ENCODE assay signal across 15 cellular contexts in the genomic region with DNA sequence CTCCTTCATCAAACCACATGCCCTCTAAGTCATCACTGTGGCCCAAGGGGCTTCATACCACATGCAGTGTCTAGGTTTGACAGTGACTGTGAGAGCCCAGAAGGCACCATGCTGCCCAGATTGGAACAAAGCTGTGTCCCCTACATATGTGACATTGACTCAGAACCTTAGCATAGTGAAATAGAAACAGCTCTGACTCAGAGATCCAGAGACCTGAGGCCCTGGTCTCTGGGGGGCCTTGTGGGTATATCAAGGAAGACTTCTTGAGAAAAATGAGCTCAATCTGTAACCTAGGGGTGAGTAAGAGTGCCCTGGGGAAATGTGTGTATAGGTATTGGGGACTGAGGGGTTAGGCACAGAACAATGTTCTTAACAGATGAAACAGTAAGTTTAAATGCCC. TPM values are rescaled to one million over a fixed set of nuclear protein-coding genes. Genes with fewer than 3 reads are reported as not detected.
DNase-seq lines count a peak whose midpoint lies in the region; ATAC-seq, FAIRE-seq and TF ChIP-seq lines count a peak whose summit lies in the region.
"Had no signal": no experiment of that assay in that cellular context is flagged by ENCODE, and none has a peak within 500 bp of the region (broad histone marks: within the 10 kb centered on the region; RNA-seq: fewer than 3 reads in every experiment).

No MANE protein-coding gene starts in this region.

- H3K27ac ChIP-seq in heart left ventricle = no peak overlapping the region
- H3K27ac ChIP-seq: spleen had no signal

- H3K4me1 Mint-ChIP-seq in activated T-cell treated with anti-CD3 and anti-CD28 coated beads, Interleukin-2, amount 50 U/mL, for 72 hours (ENCODE audit: low read depth) = peaks cover 18% of the 10 kb centered on the region

- no peak overlapping the region for H3K27ac Mint-ChIP-seq in activated T-cell treated with anti-CD3 and anti-CD28 coated beads, Interleukin-2, amount 50 U/mL, for 72 hours
- H3K27ac Mint-ChIP-seq: activated naive CD8-positive, alpha-beta T cell; natural killer cell treated with Interleukin-12 subunit alpha and Interleukin-12 subunit beta and Interleukin-15 and Interleukin-18, amount 100 ng/mL, for 72 hours had no signal

- H3K4me3 Mint-ChIP-seq in activated T-cell treated with anti-CD3 and anti-CD28 coated beads, Interleukin-2, amount 50 U/mL, for 72 hours = peak overlapping the region; percentile 14 to 36
- H3K4me3 Mint-ChIP-seq: activated naive CD8-positive, alpha-beta T cell; natural killer cell treated with Interleukin-12 subunit alpha and Interleukin-12 subunit beta and Interleukin-15 and Interleukin-18, amount 100 ng/mL, for 72 hours had no signal

- TF ChIP-seq CTCF in D721Med (IDR thresholded peaks at IDR 0.05; ENCODE audit: insufficient read depth, missing control alignments) = no peak
- no peak for TF ChIP-seq CTCF in heart left ventricle (IDR thresholded peaks at IDR 0.05)

- no peak overlapping the region for H3K4me3 ChIP-seq in heart left ventricle
- H3K4me3 ChIP-seq: spleen had no signal

- intact Hi-C loops in heart left ventricle (cut with DNase I) = no loop called here

- H3K36me3 Mint-ChIP-seq in activated T-cell treated with anti-CD3 and anti-CD28 coated beads, Interleukin-2, amount 50 U/mL, for 72 hours (ENCODE audit: insufficient read depth in 2 of 2) = peaks cover 7 to 18% of the 10 kb centered on the region in 2 donors

- H3K9me3 ChIP-seq in heart left ventricle = peaks cover 0 to 11% (median 5%) of the 10 kb centered on the region in 12 donors

- peaks cover 9 to 13% of the 10 kb centered on the region in 2 donors for H3K9me3 Mint-ChIP-seq in activated T-cell treated with anti-CD3 and anti-CD28 coated beads, Interleukin-2, amount 50 U/mL, for 72 hours

- peak; percentile 55 to 69 for DNase-seq in activated T-cell treated with anti-CD3 and anti-CD28 coated beads, Interleukin-2, amount 50 U/mL, for 72 hours
- DNase-seq in D721Med (ENCODE audit: insufficient read length, low spot score) = no peak
- DNase-seq in middle frontal gyrus (ENCODE audit: extremely low spot score, low spot score) = no peak
- DNase-seq in heart left ventricle = no peak
- DNase-seq: islet precursor cell, Kasumi-1, SHP77 treated with DMSO at 0.1 percent for 48 hours, spleen had no signal

- H3K36me3 ChIP-seq in heart left ventricle = no peaks in the 10 kb centered on the region
- H3K36me3 ChIP-seq: spleen had no signal

- peaks cover 0 to 3% (median 0%) of the 10 kb centered on the region in 12 donors for H3K4me1 ChIP-seq in heart left ventricle
- H3K4me1 ChIP-seq: spleen had no signal

- no peak for TF ChIP-seq POLR2A in heart left ventricle (IDR thresholded peaks at IDR 0.05)

- no peak for FAIRE-seq in D721Med (lab: Jason Lieb, UNC)
- FAIRE-seq: GM12891 had no signal

- H3K27me3 ChIP-seq in heart left ventricle = no peaks in the 10 kb centered on the region

- peaks cover 49% of the 10 kb centered on the region for H3K27me3 Mint-ChIP-seq in activated T-cell treated with anti-CD3 and anti-CD28 coated beads, Interleukin-2, amount 50 U/mL, for 72 hours (ENCODE audit: low read depth)

- ATAC-seq in GM18861 (IDR thresholded peaks at IDR 0.05; ENCODE audit: unreplicated experiment) = peak; percentile 95
- ATAC-seq in GM21360 (IDR thresholded peaks at IDR 0.05; ENCODE audit: unreplicated experiment) = peak; percentile 72
- ATAC-seq in HG03060 (IDR thresholded peaks at IDR 0.05; ENCODE audit: low read depth, unreplicated experiment) = peak; percentile 95
- peak; percentile 97 to 98 for ATAC-seq in activated T-cell treated with anti-CD3 and anti-CD28 coated beads, Interleukin-2, amount 50 U/mL, for 72 hours (replicated peaks in 1 of 2)
- ATAC-seq in heart left ventricle = no peak

RNA-seq across cellular contexts. Expression of a gene that starts 7.1 kb away (rescaled TPM):
- total RNA-seq in activated T-cell treated with anti-CD3 and anti-CD28 coated beads, Interleukin-2, amount 50 U/mL, for 72 hours = not detected
- 10 to 100 TPM; 16.6 to 29.1 (median 24.8) TPM for total RNA-seq in heart left ventricle
- polyA plus RNA-seq in heart left ventricle = 10 to 100 TPM; 12.6 to 15.7 TPM
- total RNA-seq: fibroblast of villous mesenchyme; natural killer cell treated with Interleukin-12 subunit alpha and Interleukin-12 subunit beta and Interleukin-15 and Interleukin-18, amount 100 ng/mL, for 72 hours had no signal

Comparison
In these comparisons a context has a peak if more than half of its experiments do, and no peak if none do; other contexts are left out.
1. ATAC-seq: peak in GM18861 (single experiment), GM21360 (single experiment), HG03060 (single experiment) and activated T-cell treated with anti-CD3 and anti-CD28 coated beads, Interleukin-2, amount 50 U/mL, for 72 hours (2 of 2); none in heart left ventricle (0 of 4).
2. DNase-seq: peak in activated T-cell treated with anti-CD3 and anti-CD28 coated beads, Interleukin-2, amount 50 U/mL, for 72 hours (2 of 2); none in D721Med (single experiment), middle frontal gyrus (single experiment) and heart left ventricle (0 of 5).
3. RNA of a gene that starts 7.1 kb away (total RNA-seq): 16.6 to 29.1 TPM in heart left ventricle; not detected in activated T-cell treated with anti-CD3 and anti-CD28 coated beads, Interleukin-2, amount 50 U/mL, for 72 hours; every median in the first group is over 10 times any median in the second.